ENCODE assay signal across 23 cellular contexts in the genomic region with DNA sequence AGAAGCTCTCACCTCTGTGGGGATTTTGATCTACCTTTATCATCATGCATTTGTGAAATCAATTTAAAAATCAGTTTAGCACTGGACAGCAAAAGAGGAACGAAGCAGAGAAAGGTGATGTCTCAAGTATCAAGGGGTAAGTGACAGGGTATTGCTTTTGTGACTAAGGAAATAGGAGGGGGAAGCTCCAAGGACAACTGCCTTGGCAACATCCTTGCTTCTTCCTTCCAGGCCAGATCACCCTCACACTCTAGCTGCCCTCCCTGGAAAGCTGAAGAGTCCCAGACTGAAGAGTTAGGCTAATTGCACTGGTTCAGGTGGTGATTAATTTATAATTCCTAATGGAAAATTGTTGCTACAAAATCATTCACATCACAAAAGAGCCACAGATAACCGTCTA.
A peak's percentile ranks its signal among the peaks of the same experiment; 100 is the strongest.
DNase-seq lines count a peak whose midpoint lies in the region; FAIRE-seq and TF ChIP-seq lines count a peak whose summit lies in the region.
"Had no signal": no experiment of that assay in that cellular context is flagged by ENCODE, and none has a peak within 500 bp of the region (broad histone marks: within the 10 kb centered on the region; RNA-seq: fewer than 3 reads in every experiment).

No MANE protein-coding gene starts in this region.

- H3K36me3 Mint-ChIP-seq in neural crest cell (ENCODE audit: low read depth) = peaks cover 3% of the 10 kb centered on the region
- H3K36me3 Mint-ChIP-seq: CD14-positive monocyte, IgD-negative memory B cell had no signal

- TF ChIP-seq CTCF in endothelial cell of umbilical vein (IDR thresholded peaks at IDR 0.05; ENCODE audit: extremely low read depth in 1 of 2, insufficient read depth in 1 of 2, low read depth in 1 of 2, low read length in 2 of 2) (no peak), neural crest cell (conservative IDR thresholded peaks at IDR 0.05) (no peak), lower leg skin (IDR thresholded peaks at IDR 0.05) (no peak)

- H3K4me1 ChIP-seq in BLaER1 treated with 17β-estradiol and CSF1 and Interleukin-3, amounts not matched to agents 10 nM and 100 nM = peaks cover 28 to 59% (median 38%) of the 10 kb centered on the region in 10 experiments
- H3K4me1 ChIP-seq in endothelial cell of umbilical vein (ENCODE audit: control insufficient read depth, extremely low read depth, insufficient read depth, low read length) = peaks cover 6% of the 10 kb centered on the region
- H3K4me1 ChIP-seq: colonic mucosa had no signal

- H2AFZ ChIP-seq in endothelial cell of umbilical vein (ENCODE audit: low read depth, low read length) = no peak overlapping the region

- FAIRE-seq in endothelial cell of umbilical vein (lab: Jason Lieb, UNC) = no peak
- FAIRE-seq: A204.1, endometrium, small intestine had no signal

- TF ChIP-seq POLR2A in endothelial cell of umbilical vein (IDR thresholded peaks at IDR 0.05; ENCODE audit: low read depth, low read length) = no peak
- no peak for TF ChIP-seq POLR2A in lower leg skin (IDR thresholded peaks at IDR 0.05)

- H3K27ac Mint-ChIP-seq in neural crest cell (ENCODE audit: unreplicated experiment) = peak overlapping the region; percentile 35
- H3K27ac Mint-ChIP-seq: activated CD4-positive, alpha-beta memory T cell treated with anti-CD3 and anti-CD28 coated beads, Interleukin-2, amount 10 ng/mL, durations not matched to agents 7 days and 5 days; CD14-positive monocyte; IgD-negative memory B cell had no signal

- CTCF ChIA-PET in endothelial cell of umbilical vein (lab: Charles Lee) = no interaction called here

- DNase-seq in MG63 (peak; percentile 6), endothelial cell of umbilical vein (ENCODE audit: low read depth, low spot score) (no peak), neural crest cell (ENCODE audit: low read depth, low spot score) (no peak), SW480 (ENCODE audit: low spot score) (no peak), substantia nigra (lab: John Stamatoyannopoulos, UW) (no peak), amniotic stem cell (lab: John Stamatoyannopoulos, UW) (no peak), lower leg skin (ENCODE audit: low spot score in 2 of 2) (no peak)
- DNase-seq: activated CD4-positive, alpha-beta memory T cell treated with anti-CD3 and anti-CD28 coated beads, Interleukin-2, amount 10 ng/mL, durations not matched to agents 7 days and 5 days; activated naive CD4-positive, alpha-beta T cell treated with anti-CD3 and anti-CD28 coated beads, Interleukin-2, amount 50 U/mL, for 16 hours; activated T-cell treated with anti-CD3 and anti-CD28 coated beads, Interleukin-2, amount 50 U/mL, for 4 hours; colonic mucosa; GOT3; left lung; NCI-H2029 treated with DMSO at 0.1 percent for 48 hours; posterior cingulate gyrus; Right ventricle myocardium superior; small intestine had no signal

- H3K79me2 ChIP-seq in endothelial cell of umbilical vein (ENCODE audit: control insufficient read depth, insufficient read depth, low read length) = no peaks in the 10 kb centered on the region

- dilution Hi-C loops in endothelial cell of umbilical vein (cut with MboI; ENCODE audit: extremely low pct_ligation_motif_present, low sequenced_read_pairs) = no loop called here

- H3K9ac ChIP-seq in BLaER1 treated with 17β-estradiol and CSF1 and Interleukin-3, amounts not matched to agents 10 nM and 100 nM = no peak overlapping the region
- H3K9ac ChIP-seq in endothelial cell of umbilical vein (replicated peaks; ENCODE audit: extremely low read depth, insufficient read depth, low read length) = no peak overlapping the region

- peak overlapping the region; percentile 51 to 77 (median 63) for H3K4me2 ChIP-seq in BLaER1 treated with 17β-estradiol and CSF1 and Interleukin-3, amounts not matched to agents 10 nM and 100 nM
- H3K4me2 ChIP-seq in endothelial cell of umbilical vein (ENCODE audit: insufficient read depth, low read length) = peak overlapping the region; percentile 24

- no peaks in the 10 kb centered on the region for H3K27me3 ChIP-seq in BLaER1 treated with 17β-estradiol and CSF1 and Interleukin-3, amounts not matched to agents 10 nM and 100 nM
- H3K27me3 ChIP-seq in MG63 (no peaks in the 10 kb centered on the region), endothelial cell of umbilical vein (ENCODE audit: control insufficient read depth in 2 of 2, insufficient read depth in 2 of 2, low read length in 2 of 2) (no peaks in the 10 kb centered on the region)
- H3K27me3 ChIP-seq: colonic mucosa, left lung had no signal

- H3K27me3 Mint-ChIP-seq in neural crest cell (ENCODE audit: low read depth) = no peaks in the 10 kb centered on the region
- H3K27me3 Mint-ChIP-seq: activated CD4-positive, alpha-beta memory T cell treated with anti-CD3 and anti-CD28 coated beads, Interleukin-2, amount 10 ng/mL, durations not matched to agents 7 days and 5 days had no signal

- no peaks in the 10 kb centered on the region for H4K20me1 ChIP-seq in BLaER1 treated with 17β-estradiol and CSF1 and Interleukin-3, amounts not matched to agents 10 nM and 100 nM
- H4K20me1 ChIP-seq in endothelial cell of umbilical vein (replicated peaks; ENCODE audit: control insufficient read depth, extremely low read depth, insufficient read depth, low read length) = no peaks in the 10 kb centered on the region

- H3K9me1 ChIP-seq in endothelial cell of umbilical vein (replicated peaks; ENCODE audit: control insufficient read depth, extremely low read depth, insufficient read depth, low read length) = no peaks in the 10 kb centered on the region

- no peaks in the 10 kb centered on the region for H3K36me3 ChIP-seq in BLaER1 treated with 17β-estradiol and CSF1 and Interleukin-3, amounts not matched to agents 10 nM and 100 nM
- H3K36me3 ChIP-seq in MG63 = no peaks in the 10 kb centered on the region
- H3K36me3 ChIP-seq in endothelial cell of umbilical vein (ENCODE audit: control insufficient read depth in 2 of 2, extremely low read depth in 1 of 2, insufficient read depth in 2 of 2, low read length in 2 of 2) = no peaks in the 10 kb centered on the region
- H3K36me3 ChIP-seq: colonic mucosa, left lung, thoracic aorta had no signal

- peaks cover under 1% of the 10 kb centered on the region for H3K9me3 Mint-ChIP-seq in neural crest cell
- H3K9me3 Mint-ChIP-seq: activated CD4-positive, alpha-beta memory T cell treated with anti-CD3 and anti-CD28 coated beads, Interleukin-2, amount 10 ng/mL, durations not matched to agents 7 days and 5 days had no signal

- no peak overlapping the region for H3K4me3 ChIP-seq in BLaER1 treated with 17β-estradiol and CSF1 and Interleukin-3, amounts not matched to agents 10 nM and 100 nM
- H3K4me3 ChIP-seq in MG63 (no peak overlapping the region), endothelial cell of umbilical vein (replicated peaks in 1 of 3; ENCODE audit: insufficient read depth in 1 of 3, low read depth in 1 of 3, low read length in 3 of 3) (no peak overlapping the region), lower leg skin (ENCODE audit: low read depth, poor library complexity, severe bottlenecking) (no peak overlapping the region)
- H3K4me3 ChIP-seq: colonic mucosa, left lung, thoracic aorta had no signal

- 14 to 17% methylated on average over 2 of the region's 2 CpGs for WGBS in lower leg skin, 2 donors

- H3K4me1 Mint-ChIP-seq in neural crest cell = peaks cover 36% of the 10 kb centered on the region
- H3K4me1 Mint-ChIP-seq: activated CD4-positive, alpha-beta memory T cell treated with anti-CD3 and anti-CD28 coated beads, Interleukin-2, amount 10 ng/mL, durations not matched to agents 7 days and 5 days; CD14-positive monocyte had no signal

- intact Hi-C loops in endothelial cell of umbilical vein (cut with micrococcal nuclease) (loop anchor here (1.0 to 5.0 kb wide), 2 partner anchors 111 to 163 kb away; no protein-coding TSS in a partner anchor), lower leg skin (cut with DNase I; ENCODE audit: low total_unique reads) (no loop called here)

- no peak overlapping the region for H3K4me3 Mint-ChIP-seq in neural crest cell
- H3K4me3 Mint-ChIP-seq: activated CD4-positive, alpha-beta memory T cell treated with anti-CD3 and anti-CD28 coated beads, Interleukin-2, amount 10 ng/mL, durations not matched to agents 7 days and 5 days; activated T-cell treated with anti-CD3 and anti-CD28 coated beads, Interleukin-2, amount 50 U/mL, for 4 hours; CD14-positive monocyte; IgD-negative memory B cell had no signal

- peak overlapping the region in 2 of 11 experiments; percentile 1 to 10; a peak in 2 of 22 replicates for H3K27ac ChIP-seq in BLaER1 treated with 17β-estradiol and CSF1 and Interleukin-3, amounts not matched to agents 10 nM and 100 nM
- H3K27ac ChIP-seq in endothelial cell of umbilical vein (ENCODE audit: insufficient read depth, low read depth, low read length) (no peak overlapping the region), substantia nigra (ENCODE audit: low read depth, low read length, poor library complexity, severe bottlenecking) (no peak overlapping the region)
- H3K27ac ChIP-seq: colonic mucosa, thoracic aorta had no signal

- peaks cover 0 to 6% (median 0%) of the 10 kb centered on the region in 11 experiments; a peak in 5 of 22 replicates for H3K9me3 ChIP-seq in BLaER1 treated with 17β-estradiol and CSF1 and Interleukin-3, amounts not matched to agents 10 nM and 100 nM (replicated peaks in 1 of 11)
- no peaks in the 10 kb centered on the region for H3K9me3 ChIP-seq in MG63
- no peaks in the 10 kb centered on the region for H3K9me3 ChIP-seq in endothelial cell of umbilical vein (replicated peaks; ENCODE audit: control insufficient read depth, insufficient read depth, low read length)
- H3K9me3 ChIP-seq: colonic mucosa, left lung, thoracic aorta had no signal

- POLR2A ChIA-PET in endothelial cell of umbilical vein (lab: Charles Lee) = no interaction called here

- no TSS peak for BruUV-seq in endothelial cell of umbilical vein (replicated peaks; lab: Mats Ljungman, UMichigan)

TF ChIP-seq in endothelial cell of umbilical vein, 7 proteins besides CTCF, POLR2A, EP300 and RAD21:
- TF ChIP-seq FOS (IDR thresholded peaks at IDR 0.05; ENCODE audit: borderline replicate concordance, insufficient read depth, low read length) (no peak), GATA2 (IDR thresholded peaks at IDR 0.05; ENCODE audit: insufficient read depth, insufficient read length, low read depth, low read length) (peak; percentile 35)
